21 cellular contexts compared by ENCODE assay signal in the genomic region with DNA sequence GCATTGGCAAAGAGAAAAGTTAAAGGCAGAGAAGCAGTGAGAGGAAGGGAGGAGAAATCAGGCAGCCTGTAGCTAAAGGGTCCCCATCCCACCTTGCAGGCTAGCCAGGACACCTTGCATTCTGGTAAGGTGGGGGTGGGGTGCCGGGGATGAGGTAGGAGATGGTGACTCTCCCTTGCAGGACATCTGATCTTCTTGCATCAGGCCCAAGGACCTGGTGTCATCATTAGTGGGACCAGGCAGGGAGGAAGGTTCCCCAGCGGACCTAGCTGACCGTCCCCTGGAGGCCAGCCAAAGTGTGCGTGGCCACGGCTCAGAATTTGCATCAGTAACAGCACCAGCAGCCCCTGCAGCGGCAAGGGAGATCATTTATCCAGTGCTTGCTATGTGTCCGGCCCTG.
"Had no signal": no experiment of that assay in that cellular context is flagged by ENCODE, and none has a peak within 500 bp of the region (broad histone marks: within the 10 kb centered on the region; RNA-seq: fewer than 3 reads in every experiment).

No MANE protein-coding gene starts in this region.

- H3K9me3 ChIP-seq: esophagus muscularis mucosa, gastrocnemius medialis, left ventricle myocardium inferior, pancreas, prostate gland, right lobe of liver, thoracic aorta, transverse colon had no signal

- H3K4me3 ChIP-seq: esophagus muscularis mucosa, gastrocnemius medialis, left ventricle myocardium inferior, lung, pancreas, prostate gland, right lobe of liver, thoracic aorta, transverse colon had no signal

- H3K4me3 Mint-ChIP-seq: dendritic cell treated with granulocyte-macrophage colony-stimulating factor and Interleukin-4, amounts not matched to agents 40 ng/mL and 50 ng/mL, for 4 days; effector memory CD8-positive, alpha-beta T cell; immature natural killer cell; naive thymus-derived CD4-positive, alpha-beta T cell; stimulated activated effector memory CD8-positive, alpha-beta T cell treated with anti-CD3 and anti-CD28 coated beads, Interleukin-12 subunit alpha, Interleukin-12 subunit beta, amount 100 ng/mL, for 72 hours; stimulated activated naive CD8-positive, alpha-beta T cell treated with anti-CD3 and anti-CD28 coated beads, Interleukin-15, amount 100 ng/mL, for 72 hours had no signal

- ATAC-seq: effector memory CD8-positive, alpha-beta T cell; gastrocnemius medialis; naive thymus-derived CD4-positive, alpha-beta T cell; pancreas; right lobe of liver; stimulated activated effector memory CD8-positive, alpha-beta T cell treated with anti-CD3 and anti-CD28 coated beads, Interleukin-12 subunit alpha, Interleukin-12 subunit beta, amount 100 ng/mL, for 72 hours; stimulated activated naive CD8-positive, alpha-beta T cell treated with anti-CD3 and anti-CD28 coated beads, Interleukin-15, amount 100 ng/mL, for 72 hours had no signal

- H3K36me3 ChIP-seq: esophagus muscularis mucosa, gastrocnemius medialis, left ventricle myocardium inferior, pancreas, prostate gland, right lobe of liver, thoracic aorta, transverse colon had no signal

- H3K36me3 Mint-ChIP-seq: immature natural killer cell; naive thymus-derived CD4-positive, alpha-beta T cell; stimulated activated effector memory CD8-positive, alpha-beta T cell treated with anti-CD3 and anti-CD28 coated beads, Interleukin-12 subunit alpha, Interleukin-12 subunit beta, amount 100 ng/mL, for 72 hours had no signal

- DNase-seq: cerebellar nuclear complex; effector memory CD8-positive, alpha-beta T cell; immature natural killer cell; left ventricle myocardium inferior; mesenchymal stem cell; naive thymus-derived CD4-positive, alpha-beta T cell; occipital lobe; pancreas; stimulated activated CD4-positive, alpha-beta T cell treated with anti-CD3 and anti-CD28 coated beads, Interleukin-4, amount 100 ng/mL, for 1 hour; stimulated activated CD8-positive, alpha-beta memory T cell treated with anti-CD3 and anti-CD28 coated beads, Interleukin-4, amount 100 ng/mL, for 48 hours; stimulated activated naive CD8-positive, alpha-beta T cell treated with anti-CD3 and anti-CD28 coated beads, Interleukin-15, amount 100 ng/mL, for 72 hours; transverse colon had no signal

- H3K9me3 Mint-ChIP-seq: dendritic cell treated with granulocyte-macrophage colony-stimulating factor and Interleukin-4, amounts not matched to agents 40 ng/mL and 50 ng/mL, for 4 days; effector memory CD8-positive, alpha-beta T cell; immature natural killer cell; naive thymus-derived CD4-positive, alpha-beta T cell; stimulated activated effector memory CD8-positive, alpha-beta T cell treated with anti-CD3 and anti-CD28 coated beads, Interleukin-12 subunit alpha, Interleukin-12 subunit beta, amount 100 ng/mL, for 72 hours; stimulated activated naive CD8-positive, alpha-beta T cell treated with anti-CD3 and anti-CD28 coated beads, Interleukin-15, amount 100 ng/mL, for 72 hours had no signal

- H3K27me3 Mint-ChIP-seq: stimulated activated naive CD8-positive, alpha-beta T cell treated with anti-CD3 and anti-CD28 coated beads, Interleukin-15, amount 100 ng/mL, for 72 hours had no signal

- H3K27ac ChIP-seq: epithelial cell of prostate, esophagus muscularis mucosa, gastrocnemius medialis, left ventricle myocardium inferior, pancreas, prostate gland, right lobe of liver, thoracic aorta, transverse colon had no signal

- H3K27ac Mint-ChIP-seq: dendritic cell treated with granulocyte-macrophage colony-stimulating factor and Interleukin-4, amounts not matched to agents 40 ng/mL and 50 ng/mL, for 4 days; effector memory CD8-positive, alpha-beta T cell; immature natural killer cell; stimulated activated effector memory CD8-positive, alpha-beta T cell treated with anti-CD3 and anti-CD28 coated beads, Interleukin-12 subunit alpha, Interleukin-12 subunit beta, amount 100 ng/mL, for 72 hours had no signal

- H3K27me3 ChIP-seq: esophagus muscularis mucosa, gastrocnemius medialis, pancreas, right lobe of liver, transverse colon had no signal
